In genomic region chr9:76477818-76478217, GRCh38 we compare ENCODE assay signal across 5 cellular contexts. TPM values are rescaled to one million over a fixed set of nuclear protein-coding genes. Genes with fewer than 3 reads are reported as not detected.
DNase-seq lines count a peak whose midpoint lies in the region; ATAC-seq and TF ChIP-seq lines count a peak whose summit lies in the region.
"Not testable (repeated sequence)": the region's sequence is repeated elsewhere in the genome, so short reads cannot be mapped to it uniquely, and the experiment has no call there.

No MANE protein-coding gene starts in this region.

- H3K9me3 ChIP-seq in CD4-positive, CD25-positive, alpha-beta regulatory T cell (ENCODE audit: control insufficient read depth in 2 of 2, low read length in 2 of 2); neutrophil; testis: not testable (repeated sequence)
- H3K9me3 ChIP-seq in SU-DHL-6 (ENCODE audit: insufficient read depth, low read length) = peaks cover 12% of the 10 kb centered on the region; the same call in 1 of the 2 replicates

- not testable (repeated sequence) for H2AFZ ChIP-seq in SU-DHL-6 (ENCODE audit: low read depth, low read length, severe bottlenecking)

- H3K27ac Mint-ChIP-seq in CD4-positive, CD25-positive, alpha-beta regulatory T cell = peak overlapping the region in 2 of 3 donors; percentile 21 to 60
- H3K27ac Mint-ChIP-seq in endothelial cell (ENCODE audit: unreplicated experiment) = not testable (repeated sequence)

- not testable (repeated sequence) for TF ChIP-seq CTCF in SU-DHL-6 (IDR thresholded peaks at IDR 0.05; ENCODE audit: insufficient read depth, low read length, poor library complexity, severe bottlenecking); endothelial cell (IDR thresholded peaks at IDR 0.05; ENCODE audit: unreplicated experiment); neutrophil (IDR thresholded peaks at IDR 0.05); testis (IDR thresholded peaks at IDR 0.05)

- peaks cover 0 to 17% (median 3%) of the 10 kb centered on the region in 4 donors for H3K4me1 Mint-ChIP-seq in CD4-positive, CD25-positive, alpha-beta regulatory T cell
- not testable (repeated sequence) for H3K4me1 Mint-ChIP-seq in endothelial cell (ENCODE audit: unreplicated experiment)

- H3K4me1 ChIP-seq in CD4-positive, CD25-positive, alpha-beta regulatory T cell (ENCODE audit: control insufficient read depth, insufficient read depth, low read length, poor library complexity, severe bottlenecking); testis: not testable (repeated sequence)
- H3K4me1 ChIP-seq in neutrophil (ENCODE audit: control insufficient read depth in 1 of 2, insufficient read depth in 1 of 2, low read depth in 1 of 2, low read length in 1 of 2) = peaks cover 35 to 48% of the 10 kb centered on the region in 2 experiments

- TF ChIP-seq POLR2A in testis (IDR thresholded peaks at IDR 0.05) = not testable (repeated sequence)

- not testable (repeated sequence) for DNase-seq in CD4-positive, CD25-positive, alpha-beta regulatory T cell; endothelial cell (ENCODE audit: low spot score)
- peak; percentile 16 for DNase-seq in testis

- not testable (repeated sequence) for H3K27me3 ChIP-seq in CD4-positive, CD25-positive, alpha-beta regulatory T cell (ENCODE audit: control insufficient read depth, insufficient read depth, low read length); SU-DHL-6 (ENCODE audit: low read length); neutrophil; testis

- not testable (repeated sequence) for ATAC-seq in CD4-positive, CD25-positive, alpha-beta regulatory T cell (ENCODE audit: low read depth in 2 of 2)

- intact Hi-C loops in testis (cut with DNase I; ENCODE audit: low total_unique reads) = not testable (repeated sequence)

- H3K36me3 Mint-ChIP-seq in CD4-positive, CD25-positive, alpha-beta regulatory T cell = peaks cover 10% of the 10 kb centered on the region
- H3K36me3 Mint-ChIP-seq in endothelial cell (ENCODE audit: low read depth, unreplicated experiment) = peaks cover 14% of the 10 kb centered on the region

- H3K4me3 ChIP-seq in CD4-positive, CD25-positive, alpha-beta regulatory T cell (ENCODE audit: low read depth, low read length); SU-DHL-6 (ENCODE audit: insufficient read depth, low read length, poor library complexity, severe bottlenecking); neutrophil (ENCODE audit: low read depth in 1 of 2, low read length in 1 of 2); testis: not testable (repeated sequence)

- not testable (repeated sequence) for H4K20me1 ChIP-seq in SU-DHL-6 (ENCODE audit: low read depth, low read length)

- H3K9me2 ChIP-seq in SU-DHL-6 (replicated peaks; ENCODE audit: insufficient read depth, low read length) = not testable (repeated sequence)

- not testable (repeated sequence) for H3K9me3 Mint-ChIP-seq in CD4-positive, CD25-positive, alpha-beta regulatory T cell; endothelial cell (ENCODE audit: unreplicated experiment)

- not testable (repeated sequence) for H3K27ac ChIP-seq in CD4-positive, CD25-positive, alpha-beta regulatory T cell (ENCODE audit: insufficient read depth, low read length, poor library complexity, severe bottlenecking); testis
- peak overlapping the region; percentile 94 for H3K27ac ChIP-seq in SU-DHL-6 (ENCODE audit: low read depth, low read length)
- peak overlapping the region; percentile 83 for H3K27ac ChIP-seq in neutrophil

- H3K79me2 ChIP-seq in SU-DHL-6 (ENCODE audit: insufficient read depth, low read length) = peaks cover 66% of the 10 kb centered on the region

- not testable (repeated sequence) for H3K36me3 ChIP-seq in CD4-positive, CD25-positive, alpha-beta regulatory T cell (ENCODE audit: control insufficient read depth, insufficient read depth, low read length); neutrophil; testis (ENCODE audit: low read depth, missing control alignments)
- peaks cover 13% of the 10 kb centered on the region for H3K36me3 ChIP-seq in SU-DHL-6 (ENCODE audit: low read length)

- not testable (repeated sequence) for H3K4me3 Mint-ChIP-seq in CD4-positive, CD25-positive, alpha-beta regulatory T cell
- H3K4me3 Mint-ChIP-seq in endothelial cell (ENCODE audit: unreplicated experiment) = peak overlapping the region; percentile 75

- H3K4me2 ChIP-seq in SU-DHL-6 (ENCODE audit: low read depth, low read length, poor library complexity, severe bottlenecking) = not testable (repeated sequence)

- peaks cover 20% of the 10 kb centered on the region for H3F3A ChIP-seq in SU-DHL-6 (ENCODE audit: insufficient read depth)

- H3K27me3 Mint-ChIP-seq in CD4-positive, CD25-positive, alpha-beta regulatory T cell; endothelial cell (ENCODE audit: unreplicated experiment): not testable (repeated sequence)

- 78 to 84% methylated on average over 7 of the region's 7 CpGs for WGBS in testis, 2 donors

- not testable (repeated sequence) for H3K9ac ChIP-seq in SU-DHL-6 (ENCODE audit: low read length)

RNA-seq across cellular contexts. Expression of gene GCNT1, which starts 18.8 kb away (rescaled TPM):
- total RNA-seq in CD4-positive, CD25-positive, alpha-beta regulatory T cell = 10.4 TPM
- polyA plus RNA-seq in CD4-positive, CD25-positive, alpha-beta regulatory T cell = 10 to 100 TPM in 2 of 4 donors, 1 to 10 TPM in 2; 4.5 to 12.7 (median 10.5) TPM
- total RNA-seq in endothelial cell (ENCODE audit: unreplicated experiment) = 33.7 TPM
- total RNA-seq in testis = 1 to 10 TPM; 2.1 to 7.5 TPM
- polyA plus RNA-seq in testis (ENCODE audit: insufficient read depth, low read depth, low replicate concordance) = 6.0 TPM
